Comparison of ENCODE assay signal across 24 cellular contexts in genomic region chr21:16438761-16439160, GRCh38.
"Had no signal": no experiment of that assay in that cellular context is flagged by ENCODE, and none has a peak within 500 bp of the region (broad histone marks: within the 10 kb centered on the region; RNA-seq: fewer than 3 reads in every experiment).

No MANE protein-coding gene starts in this region.

- H2AFZ ChIP-seq: hepatocyte had no signal

- H3K4me1 ChIP-seq: foreskin keratinocyte, left lung, lower lobe of right lung had no signal

- H3K27ac ChIP-seq: coronary artery, epithelial cell of prostate, foreskin keratinocyte, gastroesophageal sphincter, heart left ventricle, hepatocyte, left lung, lower lobe of right lung had no signal

- H3K4me1 Mint-ChIP-seq: central memory CD8-positive, alpha-beta T cell; memory B cell had no signal

- H3K4me3 Mint-ChIP-seq: central memory CD8-positive, alpha-beta T cell; memory B cell had no signal

- H3K27ac Mint-ChIP-seq: memory B cell had no signal

- H3K4me2 ChIP-seq: hepatocyte had no signal

- H3K9me3 ChIP-seq: gastroesophageal sphincter, heart left ventricle, left lung, lower lobe of right lung had no signal

- H3K27me3 Mint-ChIP-seq: central memory CD8-positive, alpha-beta T cell; memory B cell had no signal

- H3K36me3 ChIP-seq: gastroesophageal sphincter, heart left ventricle, lower lobe of right lung had no signal

- DNase-seq: cerebellar nuclear complex; dorsolateral prefrontal cortex; effector CD4-positive, alpha-beta T cell; effector memory CD4-positive, alpha-beta T cell; erythroblast; foreskin keratinocyte; heart left ventricle; left cardiac atrium; left lung; left ventricle myocardium superior; lower lobe of right lung; mammary epithelial cell; mesendoderm; midbrain had no signal

- H3K27me3 ChIP-seq: dorsolateral prefrontal cortex, foreskin keratinocyte, gastroesophageal sphincter, heart left ventricle, hepatocyte, left lung had no signal

- H3K4me3 ChIP-seq: coronary artery, dorsolateral prefrontal cortex, gastroesophageal sphincter, heart left ventricle, hepatocyte, left lung, lower lobe of right lung had no signal

- H3K36me3 Mint-ChIP-seq: memory B cell had no signal

- H3K9me3 Mint-ChIP-seq: memory B cell had no signal

- FAIRE-seq: colon, frontal cortex, islet of Langerhans, keratinocyte had no signal
